8 cellular contexts compared by ENCODE assay signal in the genomic region with DNA sequence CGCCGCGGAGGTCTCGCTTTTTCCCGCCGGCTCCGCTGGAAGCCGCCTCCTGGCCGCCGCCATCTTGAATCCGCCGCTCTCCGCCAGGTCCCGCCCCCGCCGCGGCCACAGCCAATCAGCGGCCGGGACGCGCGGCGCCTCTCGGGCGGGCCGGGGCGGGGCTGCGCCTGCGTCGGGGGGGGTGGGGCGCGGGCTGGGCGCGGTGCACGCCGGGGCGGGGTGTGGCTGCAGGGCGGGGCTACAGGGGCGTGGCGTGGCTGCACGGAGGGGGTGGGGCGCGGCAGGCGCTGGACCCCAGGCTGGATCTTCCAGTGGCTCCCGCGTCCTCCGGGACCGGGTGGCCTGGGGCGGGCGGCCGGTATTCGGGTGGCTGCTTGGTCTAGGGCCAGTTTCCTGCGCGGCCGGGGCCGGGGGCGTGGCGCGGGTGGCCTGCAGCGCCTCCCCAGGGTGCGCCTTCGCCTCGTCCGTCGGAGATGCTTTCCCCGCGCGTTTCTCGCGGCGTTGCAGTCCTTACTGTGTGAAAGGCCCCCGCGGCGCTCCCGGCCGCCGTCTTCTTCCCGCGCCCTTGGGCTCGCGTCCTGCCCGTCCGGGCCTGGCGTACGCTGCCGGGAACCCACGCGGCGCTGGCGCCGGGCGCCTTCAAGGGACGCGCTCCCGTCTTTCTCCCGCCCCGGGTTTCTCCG. TPM values are rescaled to one million over a fixed set of nuclear protein-coding genes. Genes with fewer than 3 reads are reported as not detected.
DNase-seq lines count a peak whose midpoint lies in the region; ATAC-seq and TF ChIP-seq lines count a peak whose summit lies in the region.

No MANE protein-coding gene starts in this region.

- peak; percentile 68 for ATAC-seq in HG03432 (IDR thresholded peaks at IDR 0.05; ENCODE audit: unreplicated experiment)

- intact Hi-C loops in lower leg skin (cut with DNase I; ENCODE audit: low total_unique reads) = no loop called here

- H3K27me3 ChIP-seq in BLaER1 treated with 17β-estradiol and CSF1 and Interleukin-3, amounts not matched to agents 10 nM and 100 nM = no peaks in the 10 kb centered on the region

- TF ChIP-seq CTCF in lower leg skin (IDR thresholded peaks at IDR 0.05) = no peak

- peak overlapping the region; percentile 73 to 90 (median 87) for H3K4me2 ChIP-seq in BLaER1 treated with 17β-estradiol and CSF1 and Interleukin-3, amounts not matched to agents 10 nM and 100 nM

- H4K20me1 ChIP-seq in BLaER1 treated with 17β-estradiol and CSF1 and Interleukin-3, amounts not matched to agents 10 nM and 100 nM = peaks cover 0 to 69% (median 36%) of the 10 kb centered on the region in 11 experiments; a peak in 18 of 22 replicates

- peak overlapping the region; percentile 91 to 99 (median 97) for H3K27ac ChIP-seq in BLaER1 treated with 17β-estradiol and CSF1 and Interleukin-3, amounts not matched to agents 10 nM and 100 nM

- peak overlapping the region; percentile 93 to 98 (median 96) for H3K9ac ChIP-seq in BLaER1 treated with 17β-estradiol and CSF1 and Interleukin-3, amounts not matched to agents 10 nM and 100 nM

- no peak for TF ChIP-seq POLR2A in lower leg skin (IDR thresholded peaks at IDR 0.05)

- H3K4me1 ChIP-seq in BLaER1 treated with 17β-estradiol and CSF1 and Interleukin-3, amounts not matched to agents 10 nM and 100 nM = peaks cover 39 to 44% (median 42%) of the 10 kb centered on the region in 10 experiments

- peak overlapping the region; percentile 84 to 98 (median 91) for H3K4me3 ChIP-seq in BLaER1 treated with 17β-estradiol and CSF1 and Interleukin-3, amounts not matched to agents 10 nM and 100 nM
- H3K4me3 ChIP-seq in lower leg skin (ENCODE audit: low read depth, poor library complexity, severe bottlenecking) = peak overlapping the region; percentile 74

- H3K36me3 ChIP-seq in BLaER1 treated with 17β-estradiol and CSF1 and Interleukin-3, amounts not matched to agents 10 nM and 100 nM = peaks cover 3 to 50% (median 30%) of the 10 kb centered on the region in 11 experiments

- DNase-seq in GM19238 (ENCODE audit: insufficient read length, low spot score) (peak; percentile 87), NCI-H526 treated with DMSO at 0.1 percent for 48 hours (lab: John Stamatoyannopoulos, UW) (peak; percentile 77), dermis microvascular lymphatic vessel endothelial cell (ENCODE audit: low read depth in 2 of 2) (peak; percentile 43 to 87), lower leg skin (ENCODE audit: low spot score in 2 of 2) (peak; percentile 63 to 97)
- peak; percentile 81 to 83 for DNase-seq in activated CD4-positive, alpha-beta T cell treated with anti-CD3 and anti-CD28 coated beads, Interleukin-2, amount 50 U/mL, for 24 hours (ENCODE audit: low read depth in 1 of 2, low spot score in 1 of 2)
- DNase-seq in stimulated activated CD4-positive, alpha-beta T cell treated with anti-CD3 and anti-CD28 coated beads, Interleukin-4, amount 100 ng/mL, for 24 hours = peak; percentile 88

- 0 to 1% methylated on average over 32 to 35 of the region's 98 CpGs for WGBS in lower leg skin, 2 donors

- no peaks in the 10 kb centered on the region for H3K9me3 ChIP-seq in BLaER1 treated with 17β-estradiol and CSF1 and Interleukin-3, amounts not matched to agents 10 nM and 100 nM (replicated peaks in 1 of 11)

RNA-seq across cellular contexts. Expression of a gene that starts 0.6 kb away (rescaled TPM):
- total RNA-seq in dermis microvascular lymphatic vessel endothelial cell (14.0 and 14.9 TPM in 2 replicates), lower leg skin (10 to 100 TPM; 30.3 to 44.0 (median 33.3) TPM)

RNA-seq across cellular contexts. Expression of a gene that starts 0.9 kb away (rescaled TPM):
- 2.0 and 3.3 TPM in 2 replicates for total RNA-seq in dermis microvascular lymphatic vessel endothelial cell
- total RNA-seq in lower leg skin = 1 to 10 TPM; 2.2 to 4.8 (median 2.3) TPM

RNA-seq across cellular contexts. Expression of a gene that starts 38.4 kb away (rescaled TPM):
- total RNA-seq in dermis microvascular lymphatic vessel endothelial cell = 5.3 and 7.5 TPM in 2 replicates
- total RNA-seq in lower leg skin = 10 to 100 TPM in 3 of 4 donors, 1 to 10 TPM in 1; 7.4 to 21.7 (median 17.0) TPM

RNA-seq across cellular contexts. Expression of a gene that starts 39.1 kb away (rescaled TPM):
- total RNA-seq in dermis microvascular lymphatic vessel endothelial cell (51.2 and 69.3 TPM in 2 replicates), lower leg skin (10 to 100 TPM; 45.5 to 71.4 (median 57.7) TPM)

Comparison
In these comparisons a context has a peak if more than half of its experiments do, and no peak if none do; other contexts are left out.
1. Peak in every context shown above with its lines: DNase-seq, ATAC-seq, H3K4me3 ChIP-seq and H3K27ac ChIP-seq.